In the genomic region with DNA sequence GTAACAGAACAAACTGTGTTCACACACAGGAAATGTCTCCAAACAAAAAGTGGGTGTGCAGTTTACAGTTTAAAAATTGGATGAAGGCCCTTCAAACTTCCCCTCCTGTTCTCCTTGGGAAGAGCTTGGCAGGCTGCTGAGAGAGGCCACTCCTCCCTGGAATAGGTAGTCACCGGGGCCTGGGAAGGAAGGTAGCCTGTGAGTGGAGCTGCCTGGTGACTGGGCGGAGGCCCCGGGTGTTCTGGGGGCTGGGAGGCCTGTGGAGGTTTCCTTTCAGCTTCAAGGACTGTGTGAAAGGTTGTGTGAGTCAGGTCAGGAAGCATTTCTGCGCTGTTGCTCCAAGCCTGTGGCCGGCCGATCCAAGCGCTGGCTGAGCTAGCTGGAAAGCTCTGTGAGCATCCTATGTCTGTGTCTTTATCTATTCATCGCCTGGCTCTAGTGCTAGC, we compare ENCODE assay signal across 10 cellular contexts. TPM values are rescaled to one million over a fixed set of nuclear protein-coding genes. Genes with fewer than 3 reads are reported as not detected.
DNase-seq lines count a peak whose midpoint lies in the region; ATAC-seq and TF ChIP-seq lines count a peak whose summit lies in the region.
"Had no signal": no experiment of that assay in that cellular context is flagged by ENCODE, and none has a peak within 500 bp of the region (broad histone marks: within the 10 kb centered on the region; RNA-seq: fewer than 3 reads in every experiment).

No MANE protein-coding gene starts in this region.

- H3K4me3 ChIP-seq in lower leg skin (ENCODE audit: low read depth, poor library complexity, severe bottlenecking) (no peak overlapping the region), upper lobe of left lung (peak overlapping the region in 2 of 4 donors; percentile 1 to 3)

- H3K9me3 ChIP-seq in upper lobe of left lung = no peaks in the 10 kb centered on the region

- peaks cover 65 to 75% (median 70%) of the 10 kb centered on the region in 4 donors for H3K4me1 ChIP-seq in upper lobe of left lung

- TF ChIP-seq EP300 in upper lobe of left lung (IDR thresholded peaks at IDR 0.05) = peak in 2 of 4 donors; percentile 52 to 69

- H3K27ac Mint-ChIP-seq in activated CD4-positive, alpha-beta T cell treated with anti-CD3 and anti-CD28 coated beads, Interleukin-2, amount 10 ng/mL, durations not matched to agents 24 days and 14 days = no peak overlapping the region
- H3K27ac Mint-ChIP-seq: CD8-positive, alpha-beta T cell had no signal

- WGBS in lower leg skin, 2 donors = 19 to 21% methylated on average over 8 of the region's 8 CpGs
- WGBS in upper lobe of left lung, 2 donors = 27 to 28% methylated on average over 6 to 8 of the region's 8 CpGs

- H3K27me3 ChIP-seq in upper lobe of left lung = no peaks in the 10 kb centered on the region

- peaks cover 12% of the 10 kb centered on the region for H3K36me3 Mint-ChIP-seq in activated CD4-positive, alpha-beta T cell treated with anti-CD3 and anti-CD28 coated beads, Interleukin-2, amount 10 ng/mL, durations not matched to agents 24 days and 14 days (ENCODE audit: low read depth)
- H3K36me3 Mint-ChIP-seq: CD8-positive, alpha-beta T cell had no signal

- TF ChIP-seq POLR2A in lower leg skin (IDR thresholded peaks at IDR 0.05) = no peak
- peak in 3 of 4 donors; percentile 28 to 60 (median 31) for TF ChIP-seq POLR2A in upper lobe of left lung (IDR thresholded peaks at IDR 0.05)

- peaks cover 7% of the 10 kb centered on the region for H3K27me3 Mint-ChIP-seq in activated CD4-positive, alpha-beta T cell treated with anti-CD3 and anti-CD28 coated beads, Interleukin-2, amount 10 ng/mL, durations not matched to agents 24 days and 14 days
- H3K27me3 Mint-ChIP-seq: effector memory CD8-positive, alpha-beta T cell had no signal

- TF ChIP-seq CTCF in lower leg skin (IDR thresholded peaks at IDR 0.05) = no peak
- no peak for TF ChIP-seq CTCF in upper lobe of left lung (IDR thresholded peaks at IDR 0.05)

- DNase-seq in activated CD4-positive, alpha-beta T cell treated with anti-CD3 and anti-CD28 coated beads, Interleukin-2, amount 10 ng/mL, durations not matched to agents 24 days and 14 days = no peak
- DNase-seq in activated CD4-positive, alpha-beta T cell treated with anti-CD3 and anti-CD28 coated beads, Interleukin-2, amount 50 U/mL, for 1 hour = no peak
- DNase-seq in caudate nucleus (lab: John Stamatoyannopoulos, UW) = peak in 2 of 61 donors; percentile 10 to 26
- DNase-seq in lower leg skin (ENCODE audit: low spot score in 2 of 2) = peak; percentile 79 to 93
- peak; percentile 86 to 94 for DNase-seq in upper lobe of left lung
- DNase-seq in activated T-cell treated with anti-CD3 and anti-CD28 coated beads for 4 hours = no peak
- DNase-seq: CD8-positive, alpha-beta T cell; effector memory CD8-positive, alpha-beta T cell had no signal

- H3K27ac ChIP-seq in caudate nucleus (ENCODE audit: low read depth, low read length) (peak overlapping the region; percentile 22), upper lobe of left lung (peak overlapping the region; percentile 74 to 86 (median 82))

- H3K4me3 Mint-ChIP-seq in activated CD4-positive, alpha-beta T cell treated with anti-CD3 and anti-CD28 coated beads, Interleukin-2, amount 10 ng/mL, durations not matched to agents 24 days and 14 days = peak overlapping the region; percentile 24

- intact Hi-C loops in activated CD4-positive, alpha-beta T cell treated with anti-CD3 and anti-CD28 coated beads, Interleukin-2, amount 10 ng/mL, durations not matched to agents 24 days and 14 days (cut with micrococcal nuclease) = no loop called here
- intact Hi-C loops in lower leg skin (cut with DNase I; ENCODE audit: low total_unique reads) = no loop called here

- H3K9me3 Mint-ChIP-seq in activated CD4-positive, alpha-beta T cell treated with anti-CD3 and anti-CD28 coated beads, Interleukin-2, amount 10 ng/mL, durations not matched to agents 24 days and 14 days = peaks cover 4% of the 10 kb centered on the region
- H3K9me3 Mint-ChIP-seq: CD8-positive, alpha-beta T cell; effector memory CD8-positive, alpha-beta T cell had no signal

- no peaks in the 10 kb centered on the region for H3K36me3 ChIP-seq in upper lobe of left lung

- ATAC-seq in upper lobe of left lung (ENCODE audit: low FRiP score in 2 of 2) (peak; percentile 87 to 95), GM19351 (IDR thresholded peaks at IDR 0.05; ENCODE audit: unreplicated experiment) (no peak), HG03378 (IDR thresholded peaks at IDR 0.05; ENCODE audit: unreplicated experiment) (no peak)
- ATAC-seq: CD8-positive, alpha-beta T cell; effector memory CD8-positive, alpha-beta T cell had no signal

- peaks cover 51% of the 10 kb centered on the region for H3K4me1 Mint-ChIP-seq in activated CD4-positive, alpha-beta T cell treated with anti-CD3 and anti-CD28 coated beads, Interleukin-2, amount 10 ng/mL, durations not matched to agents 24 days and 14 days

RNA-seq across cellular contexts. Expression of gene SLCO3A1, which starts 14.1 kb away (rescaled TPM):
- total RNA-seq in activated CD4-positive, alpha-beta T cell treated with anti-CD3 and anti-CD28 coated beads, Interleukin-2, amount 10 ng/mL, durations not matched to agents 24 days and 14 days = 13.4 and 16.3 TPM in 2 replicates
- total RNA-seq in lower leg skin (10 to 100 TPM; 23.1 to 62.8 (median 35.1) TPM), upper lobe of left lung (10 to 100 TPM; 29.3 to 56.6 (median 46.7) TPM)

Comparison
In these comparisons a context has a peak if more than half of its experiments do, and no peak if none do; other contexts are left out.
1. DNase-seq: peak in lower leg skin (2 of 2) and upper lobe of left lung (2 of 2); none in activated CD4-positive, alpha-beta T cell treated with anti-CD3 and anti-CD28 coated beads, Interleukin-2, amount 10 ng/mL, durations not matched to agents 24 days and 14 days (single experiment), activated CD4-positive, alpha-beta T cell treated with anti-CD3 and anti-CD28 coated beads, Interleukin-2, amount 50 U/mL, for 1 hour (single experiment) and activated T-cell treated with anti-CD3 and anti-CD28 coated beads for 4 hours (single experiment).
2. POLR2A ChIP-seq: peak in upper lobe of left lung (3 of 4); none in lower leg skin (0 of 2).
3. ATAC-seq: peak in upper lobe of left lung (2 of 2); none in GM19351 (single experiment) and HG03378 (single experiment).